3 cellular contexts compared by ENCODE assay signal in genomic region chr7:107816053-107816566, GRCh38.
TF ChIP-seq lines count a peak whose summit lies in the region.

No MANE protein-coding gene starts in this region.

TF ChIP-seq in SK-N-SH treated with all-trans-retinoic acid at 6 μM for 48 hours, 23 proteins besides CTCF, POLR2A, EP300 and RAD21 (continues in another document):
- TF ChIP-seq POU6F1 (CRISPR knock-in tag; IDR thresholded peaks at IDR 0.05; ENCODE audit: borderline replicate concordance, low read depth) (no peak), CSRNP3 (CRISPR knock-in tag; IDR thresholded peaks at IDR 0.05) (no peak), TSHZ2 (CRISPR knock-in tag; IDR thresholded peaks at IDR 0.05) (no peak), OSR1 (CRISPR knock-in tag; IDR thresholded peaks at IDR 0.05) (no peak), ZC3H10 (CRISPR knock-in tag; IDR thresholded peaks at IDR 0.05) (no peak), ISL1 (CRISPR knock-in tag; IDR thresholded peaks at IDR 0.05) (no peak), ARNTL (CRISPR knock-in tag; IDR thresholded peaks at IDR 0.05; ENCODE audit: borderline replicate concordance, low read depth) (no peak), CREB5 (CRISPR knock-in tag; IDR thresholded peaks at IDR 0.05; ENCODE audit: low read depth) (no peak)

TF ChIP-seq in SK-N-SH, 30 proteins besides CTCF, POLR2A, EP300 and RAD21:
- TF ChIP-seq POLR2AphosphoS5 (IDR thresholded peaks at IDR 0.05; ENCODE audit: low read depth, low read length) (no peak), RFX5 (IDR thresholded peaks at IDR 0.05; ENCODE audit: low read length) (no peak), ELF1 (IDR thresholded peaks at IDR 0.05) (no peak), NRF1 (IDR thresholded peaks at IDR 0.05; ENCODE audit: low read depth, low read length) (no peak), IRF3 (IDR thresholded peaks at IDR 0.05; ENCODE audit: low read depth, low read length) (no peak), FOXJ3 (CRISPR knock-in tag; IDR thresholded peaks at IDR 0.05) (no peak), SIN3A (IDR thresholded peaks at IDR 0.05; ENCODE audit: borderline replicate concordance, low read depth, low read length) (no peak), JUND (IDR thresholded peaks at IDR 0.05) (no peak), NFIC (IDR thresholded peaks at IDR 0.05; ENCODE audit: borderline replicate concordance) (no peak), GABPA (IDR thresholded peaks at IDR 0.05; ENCODE audit: low read depth) (no peak), FOSL2 (IDR thresholded peaks at IDR 0.05; ENCODE audit: borderline replicate concordance, low read depth) (no peak), USF1 (IDR thresholded peaks at IDR 0.05; ENCODE audit: borderline replicate concordance, low read depth) (no peak)

TF ChIP-seq in HCT116, 20 proteins besides CTCF, POLR2A, EP300 and RAD21:
- TF ChIP-seq MAX (IDR thresholded peaks at IDR 0.05) (no peak), EZH2 (IDR thresholded peaks at IDR 0.05) (no peak), REST (IDR thresholded peaks at IDR 0.05; ENCODE audit: low read depth) (no peak), CBX3 (IDR thresholded peaks at IDR 0.05; ENCODE audit: low read depth) (no peak), FOSL1 (IDR thresholded peaks at IDR 0.05; ENCODE audit: low read depth) (no peak), ZNF274 (IDR thresholded peaks at IDR 0.05; ENCODE audit: low read depth, low read length) (no peak), TCF7L2 (IDR thresholded peaks at IDR 0.05; ENCODE audit: borderline replicate concordance, extremely low read depth, insufficient read depth, insufficient read length) (no peak)
